Comparison of ENCODE assay signal across 11 cellular contexts in genomic region chrX:65745992-65746391, GRCh38.
DNase-seq lines count a peak whose midpoint lies in the region; ATAC-seq and TF ChIP-seq lines count a peak whose summit lies in the region.
"Had no signal": no experiment of that assay in that cellular context is flagged by ENCODE, and none has a peak within 500 bp of the region (broad histone marks: within the 10 kb centered on the region; RNA-seq: fewer than 3 reads in every experiment).

No MANE protein-coding gene starts in this region.

- peaks cover 57% of the 10 kb centered on the region for H3K4me1 Mint-ChIP-seq in activated T-cell treated with anti-CD3 and anti-CD28 coated beads, Interleukin-2, amount 50 U/mL, for 72 hours (ENCODE audit: low read depth)
- H3K4me1 Mint-ChIP-seq in effector memory CD8-positive, alpha-beta T cell (ENCODE audit: low read depth in 2 of 2), result peaks cover 31 to 34% of the 10 kb centered on the region in 2 donors

- peaks cover 6% of the 10 kb centered on the region for H3K27me3 Mint-ChIP-seq in activated T-cell treated with anti-CD3 and anti-CD28 coated beads, Interleukin-2, amount 50 U/mL, for 72 hours (ENCODE audit: low read depth)
- no peaks in the 10 kb centered on the region for H3K27me3 Mint-ChIP-seq in effector memory CD8-positive, alpha-beta T cell
- H3K27me3 Mint-ChIP-seq: naive B cell; stimulated activated naive CD8-positive, alpha-beta T cell treated with anti-CD3 and anti-CD28 coated beads, Interleukin-15, Interleukin-2, amounts not matched to agents 100 ng/mL and 50 ng/mL, for 24 hours had no signal

- H4K20me1 ChIP-seq in PC-3 (ENCODE audit: low read length) (no peaks in the 10 kb centered on the region), smooth muscle cell (ENCODE audit: low read depth) (no peaks in the 10 kb centered on the region)

- peaks cover 5 to 7% of the 10 kb centered on the region in 2 donors for H3K36me3 Mint-ChIP-seq in activated T-cell treated with anti-CD3 and anti-CD28 coated beads, Interleukin-2, amount 50 U/mL, for 72 hours (ENCODE audit: insufficient read depth in 2 of 2)
- H3K36me3 Mint-ChIP-seq in effector memory CD8-positive, alpha-beta T cell (ENCODE audit: insufficient read depth), result peaks cover 27% of the 10 kb centered on the region

- H3F3A ChIP-seq in PC-3 (ENCODE audit: low read length, unreplicated experiment), result peaks cover 3% of the 10 kb centered on the region
- H3F3A ChIP-seq in smooth muscle cell (ENCODE audit: low read depth), result no peaks in the 10 kb centered on the region

- H2AFZ ChIP-seq in PC-3 (ENCODE audit: low read length) (no peak overlapping the region), smooth muscle cell (ENCODE audit: low read depth) (no peak overlapping the region)

- H3K36me3 ChIP-seq in PC-3 (ENCODE audit: low read depth, low read length) (peaks cover 13% of the 10 kb centered on the region), smooth muscle cell (ENCODE audit: low read depth) (no peaks in the 10 kb centered on the region), WERI-Rb-1 (no peaks in the 10 kb centered on the region)

- H3K9me2 ChIP-seq in PC-3 (replicated peaks; ENCODE audit: low read length), result no peaks in the 10 kb centered on the region

- WGBS in smooth muscle cell (ENCODE audit: low lambda C conversion rate), result 59% methylated on average over 5 of the region's 5 CpGs

- peak overlapping the region; percentile 23 for H3K27ac Mint-ChIP-seq in activated T-cell treated with anti-CD3 and anti-CD28 coated beads, Interleukin-2, amount 50 U/mL, for 72 hours
- H3K27ac Mint-ChIP-seq in effector memory CD8-positive, alpha-beta T cell, result peak overlapping the region; percentile 72 to 81
- H3K27ac Mint-ChIP-seq: stimulated activated naive CD8-positive, alpha-beta T cell treated with anti-CD3 and anti-CD28 coated beads, Interleukin-15, Interleukin-2, amounts not matched to agents 100 ng/mL and 50 ng/mL, for 24 hours had no signal

- no peaks in the 10 kb centered on the region for H3K27me3 ChIP-seq in PC-3 (ENCODE audit: low read length)
- no peaks in the 10 kb centered on the region for H3K27me3 ChIP-seq in smooth muscle cell (ENCODE audit: low read depth)
- peaks cover 38% of the 10 kb centered on the region for H3K27me3 ChIP-seq in WERI-Rb-1 (ENCODE audit: insufficient read depth, low read depth, severe bottlenecking)

- no peak for DNase-seq in activated T-cell treated with anti-CD3 and anti-CD28 coated beads, Interleukin-2, amount 50 U/mL, for 72 hours
- no peak for DNase-seq in activated T-cell treated with anti-CD3 and anti-CD28 coated beads, Interleukin-2, amount 50 U/mL, for 1 hour
- DNase-seq in PC-3 (peak; percentile 13), smooth muscle cell (lab: John Stamatoyannopoulos, UW; ENCODE audit: unreplicated experiment) (no peak), NCI-H345 treated with DMSO at 0.1 percent for 48 hours (lab: John Stamatoyannopoulos, UW; ENCODE audit: unreplicated experiment) (no peak), anterior cingulate cortex (lab: John Stamatoyannopoulos, UW) (no peak), WERI-Rb-1 (no peak)
- DNase-seq in effector memory CD8-positive, alpha-beta T cell, result no peak
- DNase-seq: naive B cell, NCI-H446 treated with DMSO at 0.1 percent for 48 hours had no signal

- ATAC-seq in activated T-cell treated with anti-CD3 and anti-CD28 coated beads, Interleukin-2, amount 50 U/mL, for 72 hours (replicated peaks in 1 of 2), result no peak
- ATAC-seq in PC-3, result no peak
- ATAC-seq in effector memory CD8-positive, alpha-beta T cell (replicated peaks), result no peak

- no peaks in the 10 kb centered on the region for H3K79me2 ChIP-seq in PC-3 (ENCODE audit: low read length)
- H3K79me2 ChIP-seq in smooth muscle cell (ENCODE audit: low read depth), result no peaks in the 10 kb centered on the region

- POLR2A ChIA-PET in PC-3 (lab: Charles Lee; ENCODE audit: unreplicated experiment), result no interaction called here

- H3K9ac ChIP-seq in PC-3 (ENCODE audit: low read length), result no peak overlapping the region
- no peak overlapping the region for H3K9ac ChIP-seq in smooth muscle cell (ENCODE audit: low read depth)

- CTCF ChIA-PET in PC-3 (lab: Charles Lee), result no interaction called here

- H3K27ac ChIP-seq in PC-3 (ENCODE audit: low read length) (peak overlapping the region; percentile 60; the same call in 1 of the 2 replicates), smooth muscle cell (ENCODE audit: low read depth) (no peak overlapping the region), WERI-Rb-1 (no peak overlapping the region)

- TF ChIP-seq CTCF in PC-3 (conservative IDR thresholded peaks at IDR 0.05; ENCODE audit: low read depth, low read length) (peak; percentile 43), smooth muscle cell (IDR thresholded peaks at IDR 0.05; ENCODE audit: borderline replicate concordance, insufficient read depth, poor library complexity, severe bottlenecking) (peak; percentile 8), WERI-Rb-1 (IDR thresholded peaks at IDR 0.05; ENCODE audit: low read depth, low read length) (no peak)

- no peak overlapping the region for H3K4me3 ChIP-seq in PC-3 (ENCODE audit: low read length)
- no peak overlapping the region for H3K4me3 ChIP-seq in smooth muscle cell
- H3K4me3 ChIP-seq in WERI-Rb-1 (ENCODE audit: low read depth, low read length), result no peak overlapping the region

- BruUV-seq in PC-3 (replicated peaks; lab: Mats Ljungman, UMichigan), result no TSS peak

- H3K9me3 Mint-ChIP-seq in activated T-cell treated with anti-CD3 and anti-CD28 coated beads, Interleukin-2, amount 50 U/mL, for 72 hours, result peaks cover 2 to 3% of the 10 kb centered on the region in 2 donors
- H3K9me3 Mint-ChIP-seq in effector memory CD8-positive, alpha-beta T cell, result no peaks in the 10 kb centered on the region
- H3K9me3 Mint-ChIP-seq: stimulated activated naive CD8-positive, alpha-beta T cell treated with anti-CD3 and anti-CD28 coated beads, Interleukin-15, Interleukin-2, amounts not matched to agents 100 ng/mL and 50 ng/mL, for 24 hours had no signal

- no peak overlapping the region for H3K4me3 Mint-ChIP-seq in activated T-cell treated with anti-CD3 and anti-CD28 coated beads, Interleukin-2, amount 50 U/mL, for 72 hours
- peak overlapping the region; percentile 10 to 21 for H3K4me3 Mint-ChIP-seq in effector memory CD8-positive, alpha-beta T cell
- H3K4me3 Mint-ChIP-seq: naive B cell; stimulated activated naive CD8-positive, alpha-beta T cell treated with anti-CD3 and anti-CD28 coated beads, Interleukin-15, Interleukin-2, amounts not matched to agents 100 ng/mL and 50 ng/mL, for 24 hours had no signal

- intact Hi-C loops in PC-3 (cut with micrococcal nuclease), result loop anchor here (2.0 kb wide), 1 partner anchor 241 kb away; no protein-coding TSS in a partner anchor

- H3K4me2 ChIP-seq in PC-3 (ENCODE audit: low read length) (no peak overlapping the region), smooth muscle cell (no peak overlapping the region)

- H3K4me1 ChIP-seq in PC-3 (ENCODE audit: insufficient read depth, low read length) (peaks cover 8% of the 10 kb centered on the region; the same call in 1 of the 2 replicates), smooth muscle cell (ENCODE audit: low read depth) (no peaks in the 10 kb centered on the region)

- no peaks in the 10 kb centered on the region for H3K9me3 ChIP-seq in PC-3 (ENCODE audit: low read length)
- H3K9me3 ChIP-seq in smooth muscle cell (replicated peaks; ENCODE audit: low read depth), result peaks cover 4% of the 10 kb centered on the region
- no peaks in the 10 kb centered on the region for H3K9me3 ChIP-seq in WERI-Rb-1 (ENCODE audit: severe bottlenecking)

Comparison
In these comparisons a context has a peak if more than half of its experiments do, and no peak if none do; other contexts are left out.
1. H3K4me3 Mint-ChIP-seq: peak in effector memory CD8-positive, alpha-beta T cell (2 of 2); none in activated T-cell treated with anti-CD3 and anti-CD28 coated beads, Interleukin-2, amount 50 U/mL, for 72 hours (0 of 2).